In genomic region chr16:3880623-3881498, GRCh38 we compare ENCODE assay signal across 8 cellular contexts. TPM values are rescaled to one million over a fixed set of nuclear protein-coding genes. Genes with fewer than 3 reads are reported as not detected.
DNase-seq lines count a peak whose midpoint lies in the region; ATAC-seq and FAIRE-seq lines count a peak whose summit lies in the region.

Gene CREBBP (minus strand): TSS chr16:3880713. CDS start chr16:3879916, 797 bp downstream.

- peak; percentile 4 for FAIRE-seq in GM19239 (lab: Jason Lieb, UNC)

- peak within 1 kb of the TSS; percentile 84 for H3K4me3 Mint-ChIP-seq in activated CD4-positive, alpha-beta T cell treated with anti-CD3 and anti-CD28 coated beads, Interleukin-2, amount 10 ng/mL, durations not matched to agents 24 days and 14 days

- peak within 1 kb of the TSS; percentile 90 for H3K27ac Mint-ChIP-seq in activated CD4-positive, alpha-beta T cell treated with anti-CD3 and anti-CD28 coated beads, Interleukin-2, amount 10 ng/mL, durations not matched to agents 24 days and 14 days

- H3K4me1 Mint-ChIP-seq in activated CD4-positive, alpha-beta T cell treated with anti-CD3 and anti-CD28 coated beads, Interleukin-2, amount 10 ng/mL, durations not matched to agents 24 days and 14 days = peaks cover 39% of the 10 kb centered on the region

- peaks cover 11% of the 10 kb centered on the region for H3K27me3 Mint-ChIP-seq in activated CD4-positive, alpha-beta T cell treated with anti-CD3 and anti-CD28 coated beads, Interleukin-2, amount 10 ng/mL, durations not matched to agents 24 days and 14 days

- H3K36me3 Mint-ChIP-seq in activated CD4-positive, alpha-beta T cell treated with anti-CD3 and anti-CD28 coated beads, Interleukin-2, amount 10 ng/mL, durations not matched to agents 24 days and 14 days (ENCODE audit: low read depth) = peaks cover 26% of the 10 kb centered on the region

- DNase-seq in Ammon's horn (ENCODE audit: low spot score) (peak; percentile 88), GM19239 (ENCODE audit: insufficient read length, low spot score) (peak; percentile 87), NCI-H526 treated with DMSO at 0.1 percent for 48 hours (lab: John Stamatoyannopoulos, UW) (peak; percentile 27), cortex of kidney (lab: John Stamatoyannopoulos, UW) (peak; percentile 85), left kidney (ENCODE audit: low read depth, low spot score) (peak; percentile 96)
- DNase-seq in activated CD4-positive, alpha-beta T cell treated with anti-CD3 and anti-CD28 coated beads, Interleukin-2, amount 10 ng/mL, durations not matched to agents 24 days and 14 days = peak; percentile 97
- peak; percentile 84 for DNase-seq in stimulated activated CD4-positive, alpha-beta T cell treated with anti-CD3 and anti-CD28 coated beads, Interleukin-1b, Interleukin-23, amount 100 ng/mL, for 48 hours

- H3K9me3 Mint-ChIP-seq in activated CD4-positive, alpha-beta T cell treated with anti-CD3 and anti-CD28 coated beads, Interleukin-2, amount 10 ng/mL, durations not matched to agents 24 days and 14 days = no peaks in the 10 kb centered on the region

- peak; percentile 58 for ATAC-seq in HG03457 (IDR thresholded peaks at IDR 0.05; ENCODE audit: unreplicated experiment)

- intact Hi-C loops in activated CD4-positive, alpha-beta T cell treated with anti-CD3 and anti-CD28 coated beads, Interleukin-2, amount 10 ng/mL, durations not matched to agents 24 days and 14 days (cut with micrococcal nuclease) = loop anchor here (1.0 to 2.0 kb wide), 3 partner anchors 92 to 191 kb away; partner anchors contain the start of gene TRAP1

RNA-seq across cellular contexts. Expression of gene CREBBP, which starts in this region (rescaled TPM):
- 42.3 and 45.3 TPM in 2 replicates for total RNA-seq in activated CD4-positive, alpha-beta T cell treated with anti-CD3 and anti-CD28 coated beads, Interleukin-2, amount 10 ng/mL, durations not matched to agents 24 days and 14 days

Comparison
In these comparisons a context has a peak if more than half of its experiments do, and no peak if none do; other contexts are left out.
1. Peak in every context shown above with its lines: DNase-seq and ATAC-seq.
2. DNase-seq: peak in every context shown above with its lines; median percentile 97 in activated CD4-positive, alpha-beta T cell treated with anti-CD3 and anti-CD28 coated beads, Interleukin-2, amount 10 ng/mL, durations not matched to agents 24 days and 14 days; 96 in left kidney; 88 in Ammon's horn; 87 in GM19239; 85 in cortex of kidney; 84 in stimulated activated CD4-positive, alpha-beta T cell treated with anti-CD3 and anti-CD28 coated beads, Interleukin-1b, Interleukin-23, amount 100 ng/mL, for 48 hours; 27 in NCI-H526 treated with DMSO at 0.1 percent for 48 hours.